In genomic region chr1:199010933-199011332, GRCh38 we compare ENCODE assay signal across 14 cellular contexts.
DNase-seq lines count a peak whose midpoint lies in the region; TF ChIP-seq lines count a peak whose summit lies in the region.
"Had no signal": no experiment of that assay in that cellular context is flagged by ENCODE, and none has a peak within 500 bp of the region (broad histone marks: within the 10 kb centered on the region; RNA-seq: fewer than 3 reads in every experiment).

No MANE protein-coding gene starts in this region.

- H3K36me3 ChIP-seq in KOPT-K1 (ENCODE audit: insufficient read depth, low read length), result peaks cover 18% of the 10 kb centered on the region
- H3K36me3 ChIP-seq: HAP-1 had no signal

- no peak for TF ChIP-seq POLR2A in erythroblast (IDR thresholded peaks at IDR 0.05; ENCODE audit: low read length)

- H3K27ac ChIP-seq in KOPT-K1 (ENCODE audit: low read depth, low read length, poor library complexity, severe bottlenecking), result peak overlapping the region; percentile 95
- H3K27ac ChIP-seq: C4-2B had no signal

- H3K27me3 Mint-ChIP-seq in chondrocyte (ENCODE audit: low read depth), result no peaks in the 10 kb centered on the region
- H3K27me3 Mint-ChIP-seq in nephron (ENCODE audit: low read depth), result no peaks in the 10 kb centered on the region
- no peaks in the 10 kb centered on the region for H3K27me3 Mint-ChIP-seq in activated CD4-positive, alpha-beta memory T cell treated with anti-CD3 and anti-CD28 coated beads, Interleukin-2, amount 10 ng/mL, durations not matched to agents 7 days and 5 days
- H3K27me3 Mint-ChIP-seq: activated naive CD4-positive, alpha-beta T cell treated with anti-CD3 and anti-CD28 coated beads, Interleukin-2, amount 50 U/mL, for 24 hours had no signal

- DNase-seq in EH (ENCODE audit: low read depth) (peak; percentile 41), chondrocyte (ENCODE audit: low spot score) (no peak), erythroblast (lab: John Stamatoyannopoulos, UW) (no peak), DMS 273 (lab: John Stamatoyannopoulos, UW; ENCODE audit: unreplicated experiment) (no peak)
- no peak for DNase-seq in activated CD4-positive, alpha-beta memory T cell treated with anti-CD3 and anti-CD28 coated beads, Interleukin-2, amount 10 ng/mL, durations not matched to agents 7 days and 5 days
- DNase-seq: DMS79 treated with DMSO at 0.1 percent for 48 hours; NCI-H2029; NCI-H774; stimulated activated CD4-positive, alpha-beta T cell treated with anti-CD3 and anti-CD28 coated beads, Interleukin-4, amount 100 ng/mL, for 1 hour had no signal

- CTCF ChIA-PET in activated CD4-positive, alpha-beta memory T cell treated with anti-CD3 and anti-CD28 coated beads, Interleukin-2, amount 10 ng/mL, durations not matched to agents 7 days and 5 days (lab: Charles Lee), result interaction anchor here (0.6 kb wide), 1 partner anchor 74 kb away, joined by 3 read pairs; no protein-coding TSS in a partner anchor

- H3K4me3 Mint-ChIP-seq in chondrocyte (ENCODE audit: unreplicated experiment) (no peak overlapping the region), nephron (no peak overlapping the region)
- H3K4me3 Mint-ChIP-seq in activated CD4-positive, alpha-beta memory T cell treated with anti-CD3 and anti-CD28 coated beads, Interleukin-2, amount 10 ng/mL, durations not matched to agents 7 days and 5 days, result no peak overlapping the region
- H3K4me3 Mint-ChIP-seq: activated naive CD4-positive, alpha-beta T cell treated with anti-CD3 and anti-CD28 coated beads, Interleukin-2, amount 50 U/mL, for 24 hours had no signal

- no peaks in the 10 kb centered on the region for H3K36me3 Mint-ChIP-seq in chondrocyte (ENCODE audit: low read depth)
- no peaks in the 10 kb centered on the region for H3K36me3 Mint-ChIP-seq in nephron (ENCODE audit: low read depth)
- H3K36me3 Mint-ChIP-seq in activated CD4-positive, alpha-beta memory T cell treated with anti-CD3 and anti-CD28 coated beads, Interleukin-2, amount 10 ng/mL, durations not matched to agents 7 days and 5 days (ENCODE audit: low read depth), result peaks cover 26% of the 10 kb centered on the region
- H3K36me3 Mint-ChIP-seq: activated naive CD4-positive, alpha-beta T cell treated with anti-CD3 and anti-CD28 coated beads, Interleukin-2, amount 50 U/mL, for 24 hours had no signal

- H3K9me3 Mint-ChIP-seq in chondrocyte (ENCODE audit: low read depth) (no peaks in the 10 kb centered on the region), nephron (peaks cover 2% of the 10 kb centered on the region)
- peaks cover 8% of the 10 kb centered on the region for H3K9me3 Mint-ChIP-seq in activated CD4-positive, alpha-beta memory T cell treated with anti-CD3 and anti-CD28 coated beads, Interleukin-2, amount 10 ng/mL, durations not matched to agents 7 days and 5 days
- H3K9me3 Mint-ChIP-seq: activated naive CD4-positive, alpha-beta T cell treated with anti-CD3 and anti-CD28 coated beads, Interleukin-2, amount 50 U/mL, for 24 hours had no signal

- no peaks in the 10 kb centered on the region for H3K9me3 ChIP-seq in KOPT-K1 (ENCODE audit: insufficient read depth, low read length, poor library complexity, severe bottlenecking)
- H3K9me3 ChIP-seq: HAP-1 had no signal

- H3K4me1 Mint-ChIP-seq in chondrocyte (ENCODE audit: low read depth) (peaks cover 27% of the 10 kb centered on the region), nephron (peaks cover 14% of the 10 kb centered on the region)
- peaks cover 37% of the 10 kb centered on the region for H3K4me1 Mint-ChIP-seq in activated CD4-positive, alpha-beta memory T cell treated with anti-CD3 and anti-CD28 coated beads, Interleukin-2, amount 10 ng/mL, durations not matched to agents 7 days and 5 days

- H3K27ac Mint-ChIP-seq in chondrocyte (ENCODE audit: unreplicated experiment), result peak overlapping the region; percentile 34
- H3K27ac Mint-ChIP-seq in nephron, result peak overlapping the region in 2 of 3 experiments; percentile 22 to 36
- H3K27ac Mint-ChIP-seq in activated CD4-positive, alpha-beta memory T cell treated with anti-CD3 and anti-CD28 coated beads, Interleukin-2, amount 10 ng/mL, durations not matched to agents 7 days and 5 days, result no peak overlapping the region
- H3K27ac Mint-ChIP-seq: activated naive CD4-positive, alpha-beta T cell treated with anti-CD3 and anti-CD28 coated beads, Interleukin-2, amount 50 U/mL, for 24 hours had no signal

- no peak for TF ChIP-seq CTCF in chondrocyte (IDR thresholded peaks at IDR 0.05)
- TF ChIP-seq CTCF in nephron (IDR thresholded peaks at IDR 0.05; ENCODE audit: unreplicated experiment in 3 of 3), result no peak

- POLR2A ChIA-PET in activated CD4-positive, alpha-beta memory T cell treated with anti-CD3 and anti-CD28 coated beads, Interleukin-2, amount 10 ng/mL, durations not matched to agents 7 days and 5 days (lab: Charles Lee), result interaction anchor here (0.6 to 1.4 kb wide), 2 partner anchors 14 to 18 kb away, joined by 3 read pairs; no protein-coding TSS in a partner anchor
